ENCODE assay signal across 8 cellular contexts in genomic region chr11:68031136-68031459, GRCh38. TPM values are rescaled to one million over a fixed set of nuclear protein-coding genes. Genes with fewer than 3 reads are reported as not detected.
DNase-seq lines count a peak whose midpoint lies in the region; ATAC-seq and TF ChIP-seq lines count a peak whose summit lies in the region.

No MANE protein-coding gene starts in this region.

- intact Hi-C loops in Caco-2 (cut with micrococcal nuclease; ENCODE audit: unreplicated experiment) (loop anchor here (5.0 kb wide), 1 partner anchor 91 kb away; the partner anchor contains the start of gene CHKA), Panc1 (cut with micrococcal nuclease; ENCODE audit: unreplicated experiment) (no loop called here)

- no peak for DNase-seq in Caco-2
- no peak for DNase-seq in Panc1 (ENCODE audit: low read depth, low spot score)
- no peak for DNase-seq in endothelial cell (ENCODE audit: low spot score)
- no peak for DNase-seq in nephron progenitor cell
- no peak for DNase-seq in NCI-H2171 (lab: John Stamatoyannopoulos, UW)
- DNase-seq in NCI-H146 (lab: John Stamatoyannopoulos, UW): no peak

- H3K4me3 Mint-ChIP-seq in Caco-2 (ENCODE audit: unreplicated experiment) (peak overlapping the region; percentile 85), endothelial cell (ENCODE audit: unreplicated experiment) (peak overlapping the region; percentile 98), nephron progenitor cell (peak overlapping the region; percentile 94)

- H3K27ac Mint-ChIP-seq in Caco-2 (ENCODE audit: unreplicated experiment) (peak overlapping the region; percentile 90), endothelial cell (ENCODE audit: unreplicated experiment) (no peak overlapping the region), nephron progenitor cell (no peak overlapping the region)

- H3K36me3 ChIP-seq in Caco-2 (ENCODE audit: control insufficient read depth, insufficient read depth, low read length): peaks cover 4% of the 10 kb centered on the region
- H3K36me3 ChIP-seq in Panc1 (ENCODE audit: control insufficient read depth, insufficient read depth, low read length): 0 out of 2 replicates have a peak, but pooled peaks cover 3% of the 10 kb centered on the region

- H3K9me3 Mint-ChIP-seq in Caco-2 (ENCODE audit: unreplicated experiment) (no peaks in the 10 kb centered on the region), endothelial cell (ENCODE audit: unreplicated experiment) (no peaks in the 10 kb centered on the region), nephron progenitor cell (peaks cover 4% of the 10 kb centered on the region)

- H3K9me3 ChIP-seq in Caco-2: no peaks in the 10 kb centered on the region
- no peaks in the 10 kb centered on the region for H3K9me3 ChIP-seq in Panc1 (ENCODE audit: control insufficient read depth, insufficient read depth, low read depth, low read length)

- CTCF ChIA-PET in Caco-2 (lab: Charles Lee) (interaction anchor here (2.0 kb wide), 1 partner anchor 21 kb away, joined by 5 read pairs; the partner anchor contains the start of gene ALDH3B1), Panc1 (lab: Charles Lee) (no interaction called here)

- no peaks in the 10 kb centered on the region for H3K27me3 ChIP-seq in Caco-2 (replicated peaks; ENCODE audit: control insufficient read depth, insufficient read depth, low read length)
- no peaks in the 10 kb centered on the region for H3K27me3 ChIP-seq in Panc1 (ENCODE audit: control insufficient read depth, insufficient read depth, low read length)

- TSS peak; percentile 40 for BruUV-seq in Caco-2 (replicated peaks; lab: Mats Ljungman, UMichigan)
- BruUV-seq in Panc1 (replicated peaks; lab: Mats Ljungman, UMichigan): no TSS peak

- peaks cover 13% of the 10 kb centered on the region for H3K4me1 ChIP-seq in Caco-2
- peaks cover 31% of the 10 kb centered on the region for H3K4me1 ChIP-seq in Panc1 (ENCODE audit: control insufficient read depth, insufficient read depth, low read length)

- TF ChIP-seq CTCF in Caco-2 (IDR thresholded peaks at IDR 0.05; ENCODE audit: insufficient read depth in 1 of 2, low read depth in 1 of 2, low read length in 1 of 2, severe bottlenecking in 1 of 2, unreplicated experiment in 1 of 2): no peak
- no peak for TF ChIP-seq CTCF in Panc1 (IDR thresholded peaks at IDR 0.05)
- no peak for TF ChIP-seq CTCF in endothelial cell (IDR thresholded peaks at IDR 0.05; ENCODE audit: unreplicated experiment)
- TF ChIP-seq CTCF in nephron progenitor cell (IDR thresholded peaks at IDR 0.05): no peak

- POLR2A ChIA-PET in Caco-2 (lab: Charles Lee): no interaction called here
- POLR2A ChIA-PET in Panc1 (lab: Charles Lee): interaction anchor here (0.6 kb wide), 1 partner anchor 171 kb away, joined by 6 read pairs; no protein-coding TSS in a partner anchor

- in situ Hi-C loops in Panc1 (cut with HindIII; ENCODE audit: low pct_unique_long_range_greater_than_20kb, low sequenced_read_pairs): no loop called here

- H3K27ac ChIP-seq in Panc1 (ENCODE audit: low read length): peak overlapping the region; percentile 98

- H3K4me3 ChIP-seq in Caco-2 (ENCODE audit: low read depth, low read length) (peak overlapping the region; percentile 98), Panc1 (ENCODE audit: low read depth in 2 of 2, low read length in 2 of 2) (peak overlapping the region; percentile 89 to 91)

- H3K27me3 Mint-ChIP-seq in Caco-2 (ENCODE audit: insufficient read depth, unreplicated experiment): no peaks in the 10 kb centered on the region
- peaks cover 14% of the 10 kb centered on the region for H3K27me3 Mint-ChIP-seq in endothelial cell (ENCODE audit: unreplicated experiment)
- peaks cover 3% of the 10 kb centered on the region for H3K27me3 Mint-ChIP-seq in nephron progenitor cell (ENCODE audit: low read depth, poor library complexity)

- H3K36me3 Mint-ChIP-seq in Caco-2 (ENCODE audit: insufficient read depth, unreplicated experiment) (peaks cover 31% of the 10 kb centered on the region), endothelial cell (ENCODE audit: low read depth, unreplicated experiment) (no peaks in the 10 kb centered on the region), nephron progenitor cell (ENCODE audit: low read depth) (peaks cover 24% of the 10 kb centered on the region)

- ATAC-seq in Panc1: no peak
- ATAC-seq in GM18519 (IDR thresholded peaks at IDR 0.05; ENCODE audit: low FRiP score, unreplicated experiment): no peak
- ATAC-seq in GM18517 (IDR thresholded peaks at IDR 0.05; ENCODE audit: unreplicated experiment): no peak

- peaks cover 12% of the 10 kb centered on the region for H3K4me1 Mint-ChIP-seq in Caco-2 (ENCODE audit: low read depth, unreplicated experiment)
- peaks cover 19% of the 10 kb centered on the region for H3K4me1 Mint-ChIP-seq in endothelial cell (ENCODE audit: unreplicated experiment)
- H3K4me1 Mint-ChIP-seq in nephron progenitor cell: peaks cover 32% of the 10 kb centered on the region

RNA-seq across cellular contexts. Expression of gene NDUFS8, which starts 0.6 kb away (rescaled TPM):
- 309 and 334 TPM in 2 replicates for total RNA-seq in Caco-2 (2022)
- 289 TPM for total RNA-seq in Panc1 (2021; ENCODE audit: unreplicated experiment)
- polyA plus RNA-seq in Panc1 (2012; ENCODE audit: insufficient read length): 558 TPM
- 144 TPM for total RNA-seq in endothelial cell (ENCODE audit: unreplicated experiment)

RNA-seq across cellular contexts. Expression of gene TCIRG1, which starts 7.7 kb away (rescaled TPM):
- total RNA-seq in Caco-2 (2022): 2.7 and 2.8 TPM in 2 replicates
- 158 TPM for total RNA-seq in Panc1 (2021; ENCODE audit: unreplicated experiment)
- 192 TPM for polyA plus RNA-seq in Panc1 (2012; ENCODE audit: insufficient read length)
- 294 TPM for total RNA-seq in endothelial cell (ENCODE audit: unreplicated experiment)

RNA-seq across cellular contexts. Expression of gene ALDH3B1, which starts 21.0 kb away (rescaled TPM):
- total RNA-seq in Caco-2 (2022) (8.2 and 9.1 TPM in 2 replicates), Panc1 (2021; ENCODE audit: unreplicated experiment) (18.3 TPM), endothelial cell (ENCODE audit: unreplicated experiment) (not detected)
- 25.3 TPM for polyA plus RNA-seq in Panc1 (2012; ENCODE audit: insufficient read length)

RNA-seq across cellular contexts. Expression of gene UNC93B1, which starts 27.2 kb away (rescaled TPM):
- 26.5 and 29.3 TPM in 2 replicates for total RNA-seq in Caco-2 (2022)
- total RNA-seq in Panc1 (2021; ENCODE audit: unreplicated experiment): 54.1 TPM
- polyA plus RNA-seq in Panc1 (2012; ENCODE audit: insufficient read length): 74.9 TPM
- total RNA-seq in endothelial cell (ENCODE audit: unreplicated experiment): 13.1 TPM

Comparison
In these comparisons a context has a peak if more than half of its experiments do, and no peak if none do; other contexts are left out.
1. RNA of gene TCIRG1, which starts 7.7 kb away (total RNA-seq): 294 TPM in endothelial cell (single experiment) and 158 TPM in Panc1 (single experiment); 2.7 to 2.8 TPM in Caco-2; every median in the first group is over 10 times any median in the second.
2. Peak in every context shown above with its lines, with median percentiles within 50 percentile points of each other: H3K4me3 Mint-ChIP-seq.